Comparison of ENCODE assay signal across 8 cellular contexts in genomic region chr9:107425110-107426025, GRCh38.
DNase-seq lines count a peak whose midpoint lies in the region; ATAC-seq lines count a peak whose summit lies in the region.

No MANE protein-coding gene starts in this region.

- H3K27me3 Mint-ChIP-seq in CD8-positive, alpha-beta memory T cell, result peaks cover 9 to 25% of the 10 kb centered on the region in 2 donors
- peaks cover 2% of the 10 kb centered on the region for H3K27me3 Mint-ChIP-seq in activated CD4-positive, alpha-beta memory T cell treated with anti-CD3 and anti-CD28 coated beads, Interleukin-2, amount 10 ng/mL, durations not matched to agents 7 days and 5 days

- ATAC-seq in GM21515 (IDR thresholded peaks at IDR 0.05; ENCODE audit: unreplicated experiment), result peak; percentile 85

- no peak overlapping the region for H3K27ac Mint-ChIP-seq in CD8-positive, alpha-beta memory T cell
- no peak overlapping the region for H3K27ac Mint-ChIP-seq in activated CD4-positive, alpha-beta memory T cell treated with anti-CD3 and anti-CD28 coated beads, Interleukin-2, amount 10 ng/mL, durations not matched to agents 7 days and 5 days

- H3K27ac ChIP-seq in CD8-positive, alpha-beta memory T cell (ENCODE audit: low read depth, low read length), result no peak overlapping the region

- no peaks in the 10 kb centered on the region for H3K9me3 ChIP-seq in CD8-positive, alpha-beta memory T cell (ENCODE audit: low read length)

- peak overlapping the region in 5 of 7 donors; percentile 15 to 54 (median 32) for H3K4me3 Mint-ChIP-seq in CD8-positive, alpha-beta memory T cell
- H3K4me3 Mint-ChIP-seq in activated CD4-positive, alpha-beta memory T cell treated with anti-CD3 and anti-CD28 coated beads, Interleukin-2, amount 10 ng/mL, durations not matched to agents 7 days and 5 days, result no peak overlapping the region

- CTCF ChIA-PET in CD8-positive, alpha-beta memory T cell (lab: Charles Lee), result interaction anchor here (0.7 to 1.9 kb wide), 9 partner anchors 8 to 201 kb away, joined by 3 to 9 read pairs (median 3); no protein-coding TSS in a partner anchor
- CTCF ChIA-PET in activated CD4-positive, alpha-beta memory T cell treated with anti-CD3 and anti-CD28 coated beads, Interleukin-2, amount 10 ng/mL, durations not matched to agents 7 days and 5 days (lab: Charles Lee), result interaction anchor here (0.6 to 2.0 kb wide), 10 partner anchors 10 to 185 kb away, joined by 3 to 13 read pairs (median 4); no protein-coding TSS in a partner anchor

- H3K36me3 ChIP-seq in CD8-positive, alpha-beta memory T cell (ENCODE audit: insufficient read depth, low read length), result no peaks in the 10 kb centered on the region

- peaks cover 4% of the 10 kb centered on the region for H3K4me1 ChIP-seq in CD8-positive, alpha-beta memory T cell (ENCODE audit: insufficient read depth, low read length)

- no peaks in the 10 kb centered on the region for H3K36me3 Mint-ChIP-seq in CD8-positive, alpha-beta memory T cell
- H3K36me3 Mint-ChIP-seq in activated CD4-positive, alpha-beta memory T cell treated with anti-CD3 and anti-CD28 coated beads, Interleukin-2, amount 10 ng/mL, durations not matched to agents 7 days and 5 days (ENCODE audit: low read depth), result no peaks in the 10 kb centered on the region

- peaks cover 0 to 7% (median 0%) of the 10 kb centered on the region in 3 donors for H3K4me1 Mint-ChIP-seq in CD8-positive, alpha-beta memory T cell
- H3K4me1 Mint-ChIP-seq in activated CD4-positive, alpha-beta memory T cell treated with anti-CD3 and anti-CD28 coated beads, Interleukin-2, amount 10 ng/mL, durations not matched to agents 7 days and 5 days, result peaks cover 6% of the 10 kb centered on the region

- DNase-seq in CD8-positive, alpha-beta memory T cell, result peak; percentile 1 to 48 (median 17)
- DNase-seq in HuH-7 (ENCODE audit: low spot score) (peak; percentile 67), ecto neural progenitor cell (ENCODE audit: low spot score) (peak; percentile 84), medulla oblongata (ENCODE audit: extremely low spot score) (peak; percentile 58), NK-92 (lab: John Stamatoyannopoulos, UW; ENCODE audit: unreplicated experiment) (no peak)
- DNase-seq in activated CD4-positive, alpha-beta memory T cell treated with anti-CD3 and anti-CD28 coated beads, Interleukin-2, amount 10 ng/mL, durations not matched to agents 7 days and 5 days, result peak; percentile 43
- DNase-seq in stimulated activated CD8-positive, alpha-beta memory T cell treated with anti-CD3 and anti-CD28 coated beads, Interleukin-15, amount 100 ng/mL, for 1 hour (ENCODE audit: low read depth), result peak; percentile 20

- POLR2A ChIA-PET in CD8-positive, alpha-beta memory T cell (lab: Charles Lee), result no interaction called here
- POLR2A ChIA-PET in activated CD4-positive, alpha-beta memory T cell treated with anti-CD3 and anti-CD28 coated beads, Interleukin-2, amount 10 ng/mL, durations not matched to agents 7 days and 5 days (lab: Charles Lee), result no interaction called here

- H3K9me3 Mint-ChIP-seq in CD8-positive, alpha-beta memory T cell, result peaks cover 0 to 3% (median 0%) of the 10 kb centered on the region in 5 donors
- no peaks in the 10 kb centered on the region for H3K9me3 Mint-ChIP-seq in activated CD4-positive, alpha-beta memory T cell treated with anti-CD3 and anti-CD28 coated beads, Interleukin-2, amount 10 ng/mL, durations not matched to agents 7 days and 5 days

- no peaks in the 10 kb centered on the region for H3K27me3 ChIP-seq in CD8-positive, alpha-beta memory T cell (ENCODE audit: insufficient read depth, low read length, poor library complexity, severe bottlenecking)

- H3K4me3 ChIP-seq in CD8-positive, alpha-beta memory T cell (ENCODE audit: low read length), result no peak overlapping the region
